1 cellular context compared by ENCODE assay signal in genomic region chr19:40420766-40421467, GRCh38.
A peak's percentile ranks its signal among the peaks of the same experiment; 100 is the strongest.
TF ChIP-seq lines count a peak whose summit lies in the region.

No MANE protein-coding gene starts in this region.

TF ChIP-seq in K562, 482 proteins besides CTCF, POLR2A, EP300 and RAD21 (continues in another document):
- TF ChIP-seq FOXA1 (IDR thresholded peaks at IDR 0.05; ENCODE audit: borderline replicate concordance) = no peak
- peak; percentile 93 for TF ChIP-seq TEAD2 (tag; IDR thresholded peaks at IDR 0.05)
- peak; percentile 58; the same call in 1 of the 2 replicates for TF ChIP-seq LCOR (CRISPR knock-in tag; IDR thresholded peaks at IDR 0.05)
- peak; percentile 72 for TF ChIP-seq TAF9B (IDR thresholded peaks at IDR 0.05; ENCODE audit: partially characterized antibody)
- TF ChIP-seq CXXC5 (CRISPR knock-in tag; IDR thresholded peaks at IDR 0.05) = peak; percentile 100
- no peak for TF ChIP-seq ZNF174 (CRISPR knock-in tag; IDR thresholded peaks at IDR 0.05)
- TF ChIP-seq HNRNPLL (IDR thresholded peaks at IDR 0.05; ENCODE audit: low read depth, low read length, poor library complexity, severe bottlenecking) = peak; percentile 46
- no peak for TF ChIP-seq SRSF3 (IDR thresholded peaks at IDR 0.05; ENCODE audit: insufficient read depth, low read length)
- TF ChIP-seq SPI1 (IDR thresholded peaks at IDR 0.05; ENCODE audit: borderline replicate concordance, low read depth, low read length) = no peak
- peak; percentile 69; the same call in 1 of the 2 replicates for TF ChIP-seq ESRRA (IDR thresholded peaks at IDR 0.05; ENCODE audit: borderline replicate concordance, low read depth)
- TF ChIP-seq ZNF830 (CRISPR knock-in tag; IDR thresholded peaks at IDR 0.05) = 0 out of 2 replicates have a peak, but pooled peaks have one; percentile 66
- TF ChIP-seq ESRRB (CRISPR knock-in tag; IDR thresholded peaks at IDR 0.05; ENCODE audit: borderline replicate concordance) = no peak
- TF ChIP-seq KAT7 (CRISPR knock-in tag; IDR thresholded peaks at IDR 0.05; ENCODE audit: borderline replicate concordance) = 0 out of 2 replicates have a peak, but pooled peaks have one; percentile 83
- peak; percentile 79 for TF ChIP-seq PKNOX1 (IDR thresholded peaks at IDR 0.05)
- TF ChIP-seq MAX (CRISPR knock-in tag; IDR thresholded peaks at IDR 0.05) = peak; percentile 82
- TF ChIP-seq FOSL1 (tag; conservative IDR thresholded peaks at IDR 0.05) = peak; percentile 77
- peak; percentile 34; the same call in 1 of the 2 replicates for TF ChIP-seq NKRF (IDR thresholded peaks at IDR 0.05; ENCODE audit: borderline replicate concordance)
- 0 out of 2 replicates have a peak, but pooled peaks have one; percentile 29 for TF ChIP-seq ETV1 (tag; conservative IDR thresholded peaks at IDR 0.05; ENCODE audit: low read depth)
- TF ChIP-seq TOE1 (IDR thresholded peaks at IDR 0.05; ENCODE audit: borderline replicate concordance) = 0 out of 2 replicates have a peak, but pooled peaks have one; percentile 51
- TF ChIP-seq TOE1 (CRISPR knock-in tag; IDR thresholded peaks at IDR 0.05; ENCODE audit: borderline replicate concordance, low read depth) = no peak
- TF ChIP-seq PHF8 (IDR thresholded peaks at IDR 0.05; ENCODE audit: borderline replicate concordance, low read length) = peak; percentile 88
- no peak for TF ChIP-seq MEF2A (IDR thresholded peaks at IDR 0.05; ENCODE audit: control insufficient read depth, low read depth, low read length)
- no peak for TF ChIP-seq SETDB1 (IDR thresholded peaks at IDR 0.05; ENCODE audit: low read length)
- TF ChIP-seq MAFK (IDR thresholded peaks at IDR 0.05; ENCODE audit: low read length) = no peak
- TF ChIP-seq SMAD4 (CRISPR knock-in tag; conservative IDR thresholded peaks at IDR 0.05) = peak; percentile 90
- peak; percentile 76 for TF ChIP-seq RBM22 (IDR thresholded peaks at IDR 0.05; ENCODE audit: low read depth, low read length, poor library complexity, severe bottlenecking)
- 0 out of 2 replicates have a peak, but pooled peaks have one; percentile 62 for TF ChIP-seq ZBTB2 (IDR thresholded peaks at IDR 0.05)
- TF ChIP-seq HMGXB4 (CRISPR knock-in tag; IDR thresholded peaks at IDR 0.05) = 0 out of 2 replicates have a peak, but pooled peaks have one; percentile 78
- no peak for TF ChIP-seq ZNF239 (CRISPR knock-in tag; IDR thresholded peaks at IDR 0.05)
- peak; percentile 80 for TF ChIP-seq XRCC5 (IDR thresholded peaks at IDR 0.05; ENCODE audit: low read depth, low read length)
- TF ChIP-seq ETV5 (CRISPR knock-in tag; IDR thresholded peaks at IDR 0.05; ENCODE audit: low read depth) = peak; percentile 82
- peak; percentile 42; the same call in 1 of the 2 replicates for TF ChIP-seq SREBF1 (IDR thresholded peaks at IDR 0.05; ENCODE audit: borderline replicate concordance, low read depth, low read length)
- no peak for TF ChIP-seq NR4A1 (CRISPR knock-in tag; IDR thresholded peaks at IDR 0.05)
- 0 out of 2 replicates have a peak, but pooled peaks have one; percentile 60 for TF ChIP-seq NR4A1 (tag; IDR thresholded peaks at IDR 0.05)
- peak; percentile 84 for TF ChIP-seq MYC (IDR thresholded peaks at IDR 0.05; ENCODE audit: low read depth, low read length)
- peak; percentile 62; the same call in 1 of the 2 replicates for TF ChIP-seq MYC (CRISPR knock-in tag; IDR thresholded peaks at IDR 0.05; ENCODE audit: borderline replicate concordance, low read depth)
- TF ChIP-seq CTBP1 (IDR thresholded peaks at IDR 0.05; ENCODE audit: borderline replicate concordance) = peak; percentile 94
- TF ChIP-seq VEZF1 (CRISPR knock-in tag; IDR thresholded peaks at IDR 0.05) = peak; percentile 98
- TF ChIP-seq GATAD2A (IDR thresholded peaks at IDR 0.05) = peak; percentile 93
- TF ChIP-seq ZNF76 (CRISPR knock-in tag; IDR thresholded peaks at IDR 0.05; ENCODE audit: borderline replicate concordance) = no peak
- no peak for TF ChIP-seq ZNF318 (IDR thresholded peaks at IDR 0.05; ENCODE audit: borderline replicate concordance in 1 of 2, low read depth in 1 of 2)
- TF ChIP-seq SUPT5H (IDR thresholded peaks at IDR 0.05) = peak; percentile 82
- TF ChIP-seq C11orf30 (IDR thresholded peaks at IDR 0.05; ENCODE audit: low read depth) = no peak
- no peak for TF ChIP-seq ZC3H11A (IDR thresholded peaks at IDR 0.05; ENCODE audit: low read depth, low read length)
- TF ChIP-seq RHOXF2B (CRISPR knock-in tag; conservative IDR thresholded peaks at IDR 0.05) = 0 out of 2 replicates have a peak, but pooled peaks have one; percentile 70
- TF ChIP-seq HMGN3 (IDR thresholded peaks at IDR 0.05; ENCODE audit: borderline replicate concordance, extremely low read depth, insufficient read length, low read depth, low read length) = peak; percentile 92
- 0 out of 2 replicates have a peak, but pooled peaks have one; percentile 76 for TF ChIP-seq NR1H2 (CRISPR knock-in tag; IDR thresholded peaks at IDR 0.05)
- TF ChIP-seq MXI1 (IDR thresholded peaks at IDR 0.05; ENCODE audit: low read depth, low read length) = 0 out of 2 replicates have a peak, but pooled peaks have one; percentile 44
- TF ChIP-seq MBD2 (IDR thresholded peaks at IDR 0.05; ENCODE audit: borderline replicate concordance, low read depth) = peak; percentile 59; the same call in 1 of the 2 replicates
- TF ChIP-seq CBFB (CRISPR knock-in tag; IDR thresholded peaks at IDR 0.05) = peak; percentile 89
- 0 out of 2 replicates have a peak, but pooled peaks have one; percentile 53 for TF ChIP-seq PML (IDR thresholded peaks at IDR 0.05; ENCODE audit: low read length)
- peak; percentile 36; the same call in 1 of the 2 replicates for TF ChIP-seq USF1 (CRISPR knock-in tag; IDR thresholded peaks at IDR 0.05)
- peak; percentile 78; the same call in 1 of the 2 replicates for TF ChIP-seq CREM (IDR thresholded peaks at IDR 0.05; ENCODE audit: low read depth)
